21 cellular contexts compared by ENCODE assay signal in genomic region chr15:65619636-65620290, GRCh38.
"Had no signal": no experiment of that assay in that cellular context is flagged by ENCODE, and none has a peak within 500 bp of the region (broad histone marks: within the 10 kb centered on the region; RNA-seq: fewer than 3 reads in every experiment).

No MANE protein-coding gene starts in this region.

- H3K27ac Mint-ChIP-seq: activated naive CD4-positive, alpha-beta T cell treated with anti-CD3 and anti-CD28 coated beads, Interleukin-2, amount 50 U/mL, for 24 hours; memory B cell; stimulated activated memory B cell treated with anti-CD40 and anti-IgM and Interleukin-4, amounts not matched to agents 10 μg/mL and 1 μg/mL and 100 μg/mL, for 72 hours; T-helper 1 cell treated with Interleukin-12 subunit alpha and Interleukin-12 subunit beta and Interleukin-4 antibody, amounts not matched to agents 30 μg/mL and 1 μg/mL, for 36 hours had no signal

- ATAC-seq: heart right ventricle; left colon; sciatic nerve; stimulated activated memory B cell treated with anti-CD40 and anti-IgM and Interleukin-4, amounts not matched to agents 10 μg/mL and 1 μg/mL and 100 μg/mL, for 72 hours had no signal

- DNase-seq: activated CD4-positive, alpha-beta T cell treated with anti-CD3 and anti-CD28 coated beads for 1 hour; activated gamma-delta T cell treated with Interleukin-2 at 50 U/mL for 16 hours; activated T-cell treated with anti-CD3 and anti-CD28 coated beads, Interleukin-2, amount 50 U/mL, for 1 hour; effector memory CD4-positive, alpha-beta T cell; heart right ventricle; left colon; naive B cell; occipital lobe; posterior cingulate gyrus; small intestine; stimulated activated CD4-positive, alpha-beta T cell treated with anti-CD3 and anti-CD28 coated beads, Interleukin-2, amount 100 ng/mL, for 24 hours; stomach; transverse colon; WERI-Rb-1 had no signal

- H3K4me1 Mint-ChIP-seq: activated naive CD4-positive, alpha-beta T cell treated with anti-CD3 and anti-CD28 coated beads, Interleukin-2, amount 50 U/mL, for 24 hours; central memory CD8-positive, alpha-beta T cell; naive B cell; neural crest cell; stimulated activated memory B cell treated with anti-CD40 and anti-IgM and Interleukin-4, amounts not matched to agents 10 μg/mL and 1 μg/mL and 100 μg/mL, for 72 hours had no signal

- H3K27me3 Mint-ChIP-seq: activated naive CD4-positive, alpha-beta T cell treated with anti-CD3 and anti-CD28 coated beads, Interleukin-2, amount 50 U/mL, for 24 hours; central memory CD8-positive, alpha-beta T cell; naive B cell; stimulated activated memory B cell treated with anti-CD40 and anti-IgM and Interleukin-4, amounts not matched to agents 10 μg/mL and 1 μg/mL and 100 μg/mL, for 72 hours had no signal

- H3K4me3 Mint-ChIP-seq: activated naive CD4-positive, alpha-beta T cell treated with anti-CD3 and anti-CD28 coated beads, Interleukin-2, amount 50 U/mL, for 24 hours; central memory CD8-positive, alpha-beta T cell; memory B cell; naive B cell; neural crest cell; stimulated activated memory B cell treated with anti-CD40 and anti-IgM and Interleukin-4, amounts not matched to agents 10 μg/mL and 1 μg/mL and 100 μg/mL, for 72 hours; T-helper 1 cell treated with Interleukin-12 subunit alpha and Interleukin-12 subunit beta and Interleukin-4 antibody, amounts not matched to agents 30 μg/mL and 1 μg/mL, for 36 hours had no signal

- H3K9me3 Mint-ChIP-seq: activated naive CD4-positive, alpha-beta T cell treated with anti-CD3 and anti-CD28 coated beads, Interleukin-2, amount 50 U/mL, for 24 hours; central memory CD8-positive, alpha-beta T cell; memory B cell; naive B cell; neural crest cell; stimulated activated memory B cell treated with anti-CD40 and anti-IgM and Interleukin-4, amounts not matched to agents 10 μg/mL and 1 μg/mL and 100 μg/mL, for 72 hours; T-helper 1 cell treated with Interleukin-12 subunit alpha and Interleukin-12 subunit beta and Interleukin-4 antibody, amounts not matched to agents 30 μg/mL and 1 μg/mL, for 36 hours had no signal
